8 cellular contexts compared by ENCODE assay signal in genomic region chr14:71403673-71404072, GRCh38.
DNase-seq lines count a peak whose midpoint lies in the region; ATAC-seq lines count a peak whose summit lies in the region.

No MANE protein-coding gene starts in this region.

- DNase-seq in stimulated activated CD4-positive, alpha-beta T cell treated with anti-CD3 and anti-CD28 coated beads, Interleukin-1b, Interleukin-23, amount 100 ng/mL, for 48 hours, result peak; percentile 14
- DNase-seq in stimulated activated CD4-positive, alpha-beta T cell treated with anti-CD3 and anti-CD28 coated beads, Interleukin-2, amount 100 ng/mL, for 48 hours, result no peak
- peak; percentile 48 for DNase-seq in KBM-7
- DNase-seq in activated CD4-positive, alpha-beta T cell treated with anti-CD3 and anti-CD28 coated beads for 4 hours, result peak; percentile 18
- peak in 1 of 2 donors; percentile 28 for DNase-seq in left colon
- DNase-seq in cortex of kidney (lab: John Stamatoyannopoulos, UW), result no peak
- DNase-seq in LoVo (ENCODE audit: low spot score), result no peak

- in situ Hi-C loops in KBM-7 (cut with MboI; ENCODE audit: low pct_unique_long_range_greater_than_20kb, low sequenced_read_pairs), result no loop called here

- peak; percentile 96 for ATAC-seq in left colon
- ATAC-seq in HG03045 (IDR thresholded peaks at IDR 0.05; ENCODE audit: unreplicated experiment), result no peak

- intact Hi-C loops in left colon (cut with DNase I, micrococcal nuclease), result no loop called here

Comparison
In these comparisons a context has a peak if more than half of its experiments do, and no peak if none do; other contexts are left out.
1. DNase-seq: peak in stimulated activated CD4-positive, alpha-beta T cell treated with anti-CD3 and anti-CD28 coated beads, Interleukin-1b, Interleukin-23, amount 100 ng/mL, for 48 hours (single experiment), KBM-7 (single experiment) and activated CD4-positive, alpha-beta T cell treated with anti-CD3 and anti-CD28 coated beads for 4 hours (2 of 2); none in stimulated activated CD4-positive, alpha-beta T cell treated with anti-CD3 and anti-CD28 coated beads, Interleukin-2, amount 100 ng/mL, for 48 hours (0 of 2), cortex of kidney (single experiment) and LoVo (single experiment).